2 cellular contexts compared by ENCODE assay signal in the genomic region with DNA sequence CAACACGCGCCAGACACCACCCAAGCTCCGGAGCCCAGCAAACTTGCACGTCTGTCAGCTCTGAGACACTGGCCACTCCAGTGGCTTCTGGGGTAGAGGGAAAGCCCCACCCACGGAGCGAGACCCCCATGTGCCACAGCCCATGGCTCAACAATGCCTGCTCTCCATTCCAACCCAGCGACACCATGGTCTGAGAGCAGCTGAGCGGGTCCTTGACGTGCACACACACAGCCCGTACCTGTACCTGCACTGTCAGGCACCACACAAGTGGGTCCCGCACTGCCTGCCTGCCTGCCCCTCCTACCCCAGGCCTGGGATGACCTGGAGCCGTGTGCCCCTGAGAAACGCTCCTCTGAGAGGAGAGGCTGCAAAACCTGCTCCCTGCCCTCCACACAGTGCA.
TF ChIP-seq lines count a peak whose summit lies in the region.

No MANE protein-coding gene starts in this region.

TF ChIP-seq in HepG2, 621 proteins besides CTCF, POLR2A, EP300 and RAD21 (continued from another document):
- TF ChIP-seq, protein P1, sequence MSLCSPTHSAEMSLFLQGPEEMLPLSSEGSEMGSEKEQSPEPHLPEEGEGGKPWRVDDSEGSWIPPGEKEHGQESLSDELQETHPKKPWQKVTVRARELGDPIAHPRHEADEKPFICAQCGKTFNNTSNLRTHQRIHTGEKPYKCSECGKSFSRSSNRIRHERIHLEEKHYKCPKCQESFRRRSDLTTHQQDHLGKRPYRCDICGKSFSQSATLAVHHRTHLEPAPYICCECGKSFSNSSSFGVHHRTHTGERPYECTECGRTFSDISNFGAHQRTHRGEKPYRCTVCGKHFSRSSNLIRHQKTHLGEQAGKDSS (CRISPR knock-in tag; IDR thresholded peaks at IDR 0.05; ENCODE audit: borderline replicate concordance, low read depth), result no peak
- TF ChIP-seq AGO2 (optimal IDR thresholded peaks at IDR 0.05; ENCODE audit: low read depth, low read length) (peak; percentile 34), RBM22 (optimal IDR thresholded peaks at IDR 0.05; ENCODE audit: low read length) (peak; percentile 36)

TF ChIP-seq in WTC11, 78 proteins besides CTCF, POLR2A, EP300 and RAD21 (continued from another document):
- TF ChIP-seq, protein P2, sequence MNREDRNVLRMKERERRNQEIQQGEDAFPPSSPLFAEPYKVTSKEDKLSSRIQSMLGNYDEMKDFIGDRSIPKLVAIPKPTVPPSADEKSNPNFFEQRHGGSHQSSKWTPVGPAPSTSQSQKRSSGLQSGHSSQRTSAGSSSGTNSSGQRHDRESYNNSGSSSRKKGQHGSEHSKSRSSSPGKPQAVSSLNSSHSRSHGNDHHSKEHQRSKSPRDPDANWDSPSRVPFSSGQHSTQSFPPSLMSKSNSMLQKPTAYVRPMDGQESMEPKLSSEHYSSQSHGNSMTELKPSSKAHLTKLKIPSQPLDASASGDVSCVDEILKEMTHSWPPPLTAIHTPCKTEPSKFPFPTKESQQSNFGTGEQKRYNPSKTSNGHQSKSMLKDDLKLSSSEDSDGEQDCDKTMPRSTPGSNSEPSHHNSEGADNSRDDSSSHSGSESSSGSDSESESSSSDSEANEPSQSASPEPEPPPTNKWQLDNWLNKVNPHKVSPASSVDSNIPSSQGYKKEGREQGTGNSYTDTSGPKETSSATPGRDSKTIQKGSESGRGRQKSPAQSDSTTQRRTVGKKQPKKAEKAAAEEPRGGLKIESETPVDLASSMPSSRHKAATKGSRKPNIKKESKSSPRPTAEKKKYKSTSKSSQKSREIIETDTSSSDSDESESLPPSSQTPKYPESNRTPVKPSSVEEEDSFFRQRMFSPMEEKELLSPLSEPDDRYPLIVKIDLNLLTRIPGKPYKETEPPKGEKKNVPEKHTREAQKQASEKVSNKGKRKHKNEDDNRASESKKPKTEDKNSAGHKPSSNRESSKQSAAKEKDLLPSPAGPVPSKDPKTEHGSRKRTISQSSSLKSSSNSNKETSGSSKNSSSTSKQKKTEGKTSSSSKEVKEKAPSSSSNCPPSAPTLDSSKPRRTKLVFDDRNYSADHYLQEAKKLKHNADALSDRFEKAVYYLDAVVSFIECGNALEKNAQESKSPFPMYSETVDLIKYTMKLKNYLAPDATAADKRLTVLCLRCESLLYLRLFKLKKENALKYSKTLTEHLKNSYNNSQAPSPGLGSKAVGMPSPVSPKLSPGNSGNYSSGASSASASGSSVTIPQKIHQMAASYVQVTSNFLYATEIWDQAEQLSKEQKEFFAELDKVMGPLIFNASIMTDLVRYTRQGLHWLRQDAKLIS (CRISPR knock-in tag; IDR thresholded peaks at IDR 0.05; ENCODE audit: borderline replicate concordance), result no peak
- TF ChIP-seq FOXP1 (CRISPR knock-in tag; IDR thresholded peaks at IDR 0.05; ENCODE audit: borderline replicate concordance), result 0 out of 2 replicates have a peak, but pooled peaks have one; percentile 29
- TF ChIP-seq ZNF138 (CRISPR knock-in tag; conservative IDR thresholded peaks at IDR 0.05), result no peak
